ENCODE assay signal across 8 cellular contexts in genomic region chr5:157342822-157343402, GRCh38.
DNase-seq lines count a peak whose midpoint lies in the region; ATAC-seq and TF ChIP-seq lines count a peak whose summit lies in the region.

No MANE protein-coding gene starts in this region.

- ATAC-seq in HCT116 (peak; percentile 96), esophagus mucosa (peak; percentile 43), GM21825 (IDR thresholded peaks at IDR 0.05; ENCODE audit: unreplicated experiment) (no peak), HG03520 (IDR thresholded peaks at IDR 0.05; ENCODE audit: unreplicated experiment) (no peak)

- H3K27me3 ChIP-seq in HCT116 (ENCODE audit: insufficient read depth, low read length) = no peaks in the 10 kb centered on the region

- H4K20me1 ChIP-seq in HCT116 (ENCODE audit: insufficient read depth) = no peaks in the 10 kb centered on the region

- RAD21 ChIA-PET in HCT116 (lab: Charles Lee; ENCODE audit: low non-redundant PET in 1 of 2, low total read pairs in 2 of 2, uncharacterized antibody in 2 of 2, unreplicated experiment in 2 of 2) = interaction anchor here (0.6 kb wide), 2 partner anchors 15 to 248 kb away, joined by 3 to 4 read pairs; no protein-coding TSS in a partner anchor

- H3K9me2 ChIP-seq in HCT116 (ENCODE audit: insufficient read depth) = no peaks in the 10 kb centered on the region

- TF ChIP-seq RAD21 in HCT116 (IDR thresholded peaks at IDR 0.05; ENCODE audit: low read depth) = peak; percentile 64

- H3K27ac ChIP-seq in HCT116 (ENCODE audit: low read depth, low read length) = no peak overlapping the region

- no peaks in the 10 kb centered on the region for H3K9me3 ChIP-seq in HCT116 (ENCODE audit: control insufficient read depth in 1 of 2, insufficient read depth in 1 of 2, low read depth in 1 of 2, low read length in 2 of 2)

- POLR2A ChIA-PET in HCT116 (lab: Charles Lee) = no interaction called here

- intact Hi-C loops in HCT116 (cut with micrococcal nuclease) = loop anchor here (1.0 to 10.0 kb wide), 3 partner anchors 134 to 1792 kb away; no protein-coding TSS in a partner anchor

- DNase-seq in CD1c-positive myeloid dendritic cell (ENCODE audit: extremely low spot score) = peak; percentile 51
- peak; percentile 23 for DNase-seq in HCT116 (ENCODE audit: low read depth, low spot score)
- no peak for DNase-seq in retinal pigment epithelial cell (ENCODE audit: low read depth)
- DNase-seq in hippocampal formation (lab: John Stamatoyannopoulos, UW) = no peak

- no peak overlapping the region for H3K4me3 ChIP-seq in HCT116 (replicated peaks in 1 of 2; ENCODE audit: low read depth in 1 of 2, low read length in 2 of 2)
- no peak overlapping the region for H3K4me3 ChIP-seq in WI38 (ENCODE audit: low read depth, low read length)
- H3K4me3 ChIP-seq in retinal pigment epithelial cell (ENCODE audit: low read length) = no peak overlapping the region

- H2AFZ ChIP-seq in HCT116 (ENCODE audit: low read depth, low read length, poor library complexity, severe bottlenecking) = no peak overlapping the region

- no peaks in the 10 kb centered on the region for H3K36me3 ChIP-seq in HCT116 (ENCODE audit: control insufficient read depth in 1 of 2, insufficient read depth in 2 of 2, low read length in 2 of 2)

- no peak overlapping the region for H3K4me2 ChIP-seq in HCT116 (ENCODE audit: low read length)

- CTCF ChIA-PET in HCT116 (lab: Charles Lee) = interaction anchor here (0.7 to 2.8 kb wide), 10 partner anchors 11 to 400 kb away, joined by 3 to 9 read pairs (median 6); partner anchors contain the start of gene LSM11

- H3K4me1 ChIP-seq in HCT116 (ENCODE audit: control insufficient read depth in 1 of 2, insufficient read depth in 2 of 2, low read length in 2 of 2) = no peaks in the 10 kb centered on the region

- no peak overlapping the region for H3K9ac ChIP-seq in HCT116 (ENCODE audit: low read length)

- BruUV-seq in HCT116 (replicated peaks; lab: Mats Ljungman, UMichigan) = no TSS peak

- TF ChIP-seq CTCF in HCT116 (IDR thresholded peaks at IDR 0.05 in 2 of 3, conservative IDR thresholded peaks at IDR 0.05 in 1 of 3; ENCODE audit: borderline replicate concordance in 1 of 3, insufficient read depth in 1 of 3, low read depth in 2 of 3, low read length in 2 of 3) (peak; percentile 66 to 85 (median 80); a peak in 5 of 6 replicates), WI38 (IDR thresholded peaks at IDR 0.05; ENCODE audit: low read depth, low read length) (peak; percentile 49; the same call in 1 of the 2 replicates), retinal pigment epithelial cell (conservative IDR thresholded peaks at IDR 0.05; ENCODE audit: low read depth, low read length) (peak; percentile 69)

- no peak for TF ChIP-seq POLR2A in HCT116 (IDR thresholded peaks at IDR 0.05; ENCODE audit: borderline replicate concordance, extremely low read depth, insufficient read depth, insufficient read length)

- no peaks in the 10 kb centered on the region for H3K79me2 ChIP-seq in HCT116 (ENCODE audit: insufficient read depth, low read length)

TF ChIP-seq in HCT116, 20 proteins besides CTCF, POLR2A, EP300 and RAD21:
- TF ChIP-seq ZNF274 (IDR thresholded peaks at IDR 0.05; ENCODE audit: low read depth, low read length) (no peak), CEBPB (IDR thresholded peaks at IDR 0.05; ENCODE audit: low read depth) (no peak), ELF1 (IDR thresholded peaks at IDR 0.05; ENCODE audit: borderline replicate concordance, low read depth) (no peak), EGR1 (IDR thresholded peaks at IDR 0.05; ENCODE audit: low read depth) (no peak), POLR2AphosphoS5 (IDR thresholded peaks at IDR 0.05; ENCODE audit: low read depth, low read length) (no peak), EZH2phosphoT487 (IDR thresholded peaks at IDR 0.05; ENCODE audit: borderline replicate concordance) (no peak), SRF (IDR thresholded peaks at IDR 0.05; ENCODE audit: low read depth) (no peak), EZH2 (IDR thresholded peaks at IDR 0.05) (no peak), SIN3A (IDR thresholded peaks at IDR 0.05; ENCODE audit: low read depth) (no peak), JUND (IDR thresholded peaks at IDR 0.05) (no peak), SP1 (IDR thresholded peaks at IDR 0.05; ENCODE audit: low read depth) (no peak), FOSL1 (IDR thresholded peaks at IDR 0.05; ENCODE audit: low read depth) (no peak), TCF7L2 (IDR thresholded peaks at IDR 0.05; ENCODE audit: borderline replicate concordance, extremely low read depth, insufficient read depth, insufficient read length) (no peak), CBX3 (IDR thresholded peaks at IDR 0.05; ENCODE audit: low read depth) (no peak)
- TF ChIP-seq, protein P1, sequence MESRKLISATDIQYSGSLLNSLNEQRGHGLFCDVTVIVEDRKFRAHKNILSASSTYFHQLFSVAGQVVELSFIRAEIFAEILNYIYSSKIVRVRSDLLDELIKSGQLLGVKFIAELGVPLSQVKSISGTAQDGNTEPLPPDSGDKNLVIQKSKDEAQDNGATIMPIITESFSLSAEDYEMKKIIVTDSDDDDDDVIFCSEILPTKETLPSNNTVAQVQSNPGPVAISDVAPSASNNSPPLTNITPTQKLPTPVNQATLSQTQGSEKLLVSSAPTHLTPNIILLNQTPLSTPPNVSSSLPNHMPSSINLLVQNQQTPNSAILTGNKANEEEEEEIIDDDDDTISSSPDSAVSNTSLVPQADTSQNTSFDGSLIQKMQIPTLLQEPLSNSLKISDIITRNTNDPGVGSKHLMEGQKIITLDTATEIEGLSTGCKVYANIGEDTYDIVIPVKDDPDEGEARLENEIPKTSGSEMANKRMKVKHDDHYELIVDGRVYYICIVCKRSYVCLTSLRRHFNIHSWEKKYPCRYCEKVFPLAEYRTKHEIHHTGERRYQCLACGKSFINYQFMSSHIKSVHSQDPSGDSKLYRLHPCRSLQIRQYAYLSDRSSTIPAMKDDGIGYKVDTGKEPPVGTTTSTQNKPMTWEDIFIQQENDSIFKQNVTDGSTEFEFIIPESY (IDR thresholded peaks at IDR 0.05; ENCODE audit: extremely low read depth, insufficient replicate concordance, low read length) = no peak
- TF ChIP-seq, protein P2, sequence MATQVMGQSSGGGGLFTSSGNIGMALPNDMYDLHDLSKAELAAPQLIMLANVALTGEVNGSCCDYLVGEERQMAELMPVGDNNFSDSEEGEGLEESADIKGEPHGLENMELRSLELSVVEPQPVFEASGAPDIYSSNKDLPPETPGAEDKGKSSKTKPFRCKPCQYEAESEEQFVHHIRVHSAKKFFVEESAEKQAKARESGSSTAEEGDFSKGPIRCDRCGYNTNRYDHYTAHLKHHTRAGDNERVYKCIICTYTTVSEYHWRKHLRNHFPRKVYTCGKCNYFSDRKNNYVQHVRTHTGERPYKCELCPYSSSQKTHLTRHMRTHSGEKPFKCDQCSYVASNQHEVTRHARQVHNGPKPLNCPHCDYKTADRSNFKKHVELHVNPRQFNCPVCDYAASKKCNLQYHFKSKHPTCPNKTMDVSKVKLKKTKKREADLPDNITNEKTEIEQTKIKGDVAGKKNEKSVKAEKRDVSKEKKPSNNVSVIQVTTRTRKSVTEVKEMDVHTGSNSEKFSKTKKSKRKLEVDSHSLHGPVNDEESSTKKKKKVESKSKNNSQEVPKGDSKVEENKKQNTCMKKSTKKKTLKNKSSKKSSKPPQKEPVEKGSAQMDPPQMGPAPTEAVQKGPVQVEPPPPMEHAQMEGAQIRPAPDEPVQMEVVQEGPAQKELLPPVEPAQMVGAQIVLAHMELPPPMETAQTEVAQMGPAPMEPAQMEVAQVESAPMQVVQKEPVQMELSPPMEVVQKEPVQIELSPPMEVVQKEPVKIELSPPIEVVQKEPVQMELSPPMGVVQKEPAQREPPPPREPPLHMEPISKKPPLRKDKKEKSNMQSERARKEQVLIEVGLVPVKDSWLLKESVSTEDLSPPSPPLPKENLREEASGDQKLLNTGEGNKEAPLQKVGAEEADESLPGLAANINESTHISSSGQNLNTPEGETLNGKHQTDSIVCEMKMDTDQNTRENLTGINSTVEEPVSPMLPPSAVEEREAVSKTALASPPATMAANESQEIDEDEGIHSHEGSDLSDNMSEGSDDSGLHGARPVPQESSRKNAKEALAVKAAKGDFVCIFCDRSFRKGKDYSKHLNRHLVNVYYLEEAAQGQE (IDR thresholded peaks at IDR 0.05; ENCODE audit: low read depth) = no peak
- TF ChIP-seq, protein P3, sequence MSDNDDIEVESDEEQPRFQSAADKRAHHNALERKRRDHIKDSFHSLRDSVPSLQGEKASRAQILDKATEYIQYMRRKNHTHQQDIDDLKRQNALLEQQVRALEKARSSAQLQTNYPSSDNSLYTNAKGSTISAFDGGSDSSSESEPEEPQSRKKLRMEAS (IDR thresholded peaks at IDR 0.05) = no peak

Comparison
In these comparisons a context has a peak if more than half of its experiments do, and no peak if none do; other contexts are left out.
1. DNase-seq: peak in CD1c-positive myeloid dendritic cell (single experiment) and HCT116 (single experiment); none in retinal pigment epithelial cell (single experiment) and hippocampal formation (0 of 2).
2. ATAC-seq: peak in HCT116 (single experiment) and esophagus mucosa (single experiment); none in GM21825 (single experiment) and HG03520 (single experiment).
3. Peak in every context shown above with its lines, with median percentiles within 50 percentile points of each other: CTCF ChIP-seq.